17 cellular contexts compared by ENCODE assay signal in the genomic region with DNA sequence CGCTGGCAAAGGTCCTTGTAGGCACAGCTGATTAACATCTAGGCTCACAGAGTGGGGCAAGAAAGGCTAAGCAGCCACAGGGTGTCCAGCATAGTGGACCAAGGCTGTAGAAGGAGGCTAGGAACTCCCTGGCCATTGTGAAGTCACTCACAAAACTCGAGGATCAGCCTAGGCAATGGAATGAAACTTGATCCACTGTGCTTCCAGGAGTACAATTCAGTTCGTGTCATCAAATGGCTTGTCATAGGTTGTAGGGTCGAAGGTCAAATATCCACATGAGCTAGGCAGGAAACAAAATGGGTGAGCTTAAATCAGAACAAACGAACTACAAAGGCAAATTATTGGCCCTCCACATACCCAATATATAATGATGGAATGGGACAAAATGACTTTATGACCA. TPM values are rescaled to one million over a fixed set of nuclear protein-coding genes. Genes with fewer than 3 reads are reported as not detected.
A peak's percentile ranks its signal among the peaks of the same experiment; 100 is the strongest.
DNase-seq lines count a peak whose midpoint lies in the region; ATAC-seq and TF ChIP-seq lines count a peak whose summit lies in the region.
"Had no signal": no experiment of that assay in that cellular context is flagged by ENCODE, and none has a peak within 500 bp of the region (broad histone marks: within the 10 kb centered on the region; RNA-seq: fewer than 3 reads in every experiment).

No MANE protein-coding gene starts in this region.

- H3K27ac ChIP-seq in substantia nigra (ENCODE audit: low read depth, low read length, poor library complexity, severe bottlenecking), result no peak overlapping the region
- H3K27ac ChIP-seq: C4-2B had no signal

- no peaks in the 10 kb centered on the region for H3K9me3 Mint-ChIP-seq in activated naive CD4-positive, alpha-beta T cell treated with anti-CD3 and anti-CD28 coated beads for 36 hours
- H3K9me3 Mint-ChIP-seq in type B pancreatic cell, result no peaks in the 10 kb centered on the region

- H3K4me1 Mint-ChIP-seq in activated naive CD4-positive, alpha-beta T cell treated with anti-CD3 and anti-CD28 coated beads for 36 hours (ENCODE audit: low read depth), result peaks cover 10% of the 10 kb centered on the region
- no peaks in the 10 kb centered on the region for H3K4me1 Mint-ChIP-seq in type B pancreatic cell (ENCODE audit: unreplicated experiment)

- CTCF ChIA-PET in activated naive CD4-positive, alpha-beta T cell treated with anti-CD3 and anti-CD28 coated beads for 36 hours (lab: Charles Lee), result no interaction called here

- no peaks in the 10 kb centered on the region for H3K27me3 Mint-ChIP-seq in activated naive CD4-positive, alpha-beta T cell treated with anti-CD3 and anti-CD28 coated beads for 36 hours (ENCODE audit: low read depth)
- no peaks in the 10 kb centered on the region for H3K27me3 Mint-ChIP-seq in type B pancreatic cell

- no peaks in the 10 kb centered on the region for H3K36me3 Mint-ChIP-seq in activated naive CD4-positive, alpha-beta T cell treated with anti-CD3 and anti-CD28 coated beads for 36 hours (ENCODE audit: low read depth)
- no peaks in the 10 kb centered on the region for H3K36me3 Mint-ChIP-seq in type B pancreatic cell

- H3K27ac Mint-ChIP-seq in activated naive CD4-positive, alpha-beta T cell treated with anti-CD3 and anti-CD28 coated beads for 36 hours, result no peak overlapping the region
- no peak overlapping the region for H3K27ac Mint-ChIP-seq in type B pancreatic cell
- H3K27ac Mint-ChIP-seq: HFFc6 had no signal

- ATAC-seq in left lobe of liver, result peak; percentile 37
- ATAC-seq in omental fat pad (ENCODE audit: low FRiP score), result no peak

- TF ChIP-seq CTCF in type B pancreatic cell (conservative IDR thresholded peaks at IDR 0.05), result no peak
- TF ChIP-seq CTCF in omental fat pad (IDR thresholded peaks at IDR 0.05), result no peak

- DNase-seq in activated naive CD4-positive, alpha-beta T cell treated with anti-CD3 and anti-CD28 coated beads for 36 hours, result peak; percentile 2
- DNase-seq in activated naive CD4-positive, alpha-beta T cell treated with Interleukin-2 at 50 U/mL for 16 hours, result no peak
- DNase-seq in left lobe of liver (ENCODE audit: low spot score), result peak; percentile 22
- peak; percentile 29 for DNase-seq in type B pancreatic cell (ENCODE audit: extremely low spot score, unreplicated experiment)
- no peak for DNase-seq in substantia nigra (lab: John Stamatoyannopoulos, UW)
- DNase-seq in omental fat pad (ENCODE audit: low spot score), result no peak
- DNase-seq: DMS 273 treated with DMSO at 0.1 percent for 48 hours, HFFc6, Karpas-422, MG63, NCI-H1092 treated with DMSO at 0.1 percent for 48 hours, NCI-H2081 treated with DMSO at 0.1 percent for 48 hours, NCI-H524 had no signal

- H3K4me3 Mint-ChIP-seq in activated naive CD4-positive, alpha-beta T cell treated with anti-CD3 and anti-CD28 coated beads for 36 hours, result no peak overlapping the region
- no peak overlapping the region for H3K4me3 Mint-ChIP-seq in type B pancreatic cell
- H3K4me3 Mint-ChIP-seq: HFFc6 had no signal

- intact Hi-C loops in activated naive CD4-positive, alpha-beta T cell treated with anti-CD3 and anti-CD28 coated beads for 36 hours (cut with micrococcal nuclease), result no loop called here

RNA-seq across cellular contexts. Expression of a gene that starts 4.4 kb away (rescaled TPM):
- not detected for total RNA-seq in activated naive CD4-positive, alpha-beta T cell treated with anti-CD3 and anti-CD28 coated beads for 36 hours
- total RNA-seq in left lobe of liver (not detected), type B pancreatic cell (ENCODE audit: low replicate concordance) (not detected in 2 replicates), omental fat pad (not detected)
- total RNA-seq: A673, H1, HFFc6, SK-MEL-5 had no signal

RNA-seq across cellular contexts. Expression of a gene that starts 15.9 kb away (rescaled TPM):
- total RNA-seq in activated naive CD4-positive, alpha-beta T cell treated with anti-CD3 and anti-CD28 coated beads for 36 hours, result 10 to 100 TPM in 1 of 2 experiments, 1 to 10 TPM in 1; 8.2 to 11.2 TPM
- total RNA-seq in left lobe of liver (103 TPM), type B pancreatic cell (ENCODE audit: low replicate concordance) (78.5 and 155 TPM in 2 replicates), omental fat pad (10 to 100 TPM; 10.4 to 30.9 (median 17.9) TPM)

RNA-seq across cellular contexts. Expression of a gene that starts 35.9 kb away (rescaled TPM):
- 100 to 1,000 TPM; 136 to 144 TPM for total RNA-seq in activated naive CD4-positive, alpha-beta T cell treated with anti-CD3 and anti-CD28 coated beads for 36 hours
- total RNA-seq in left lobe of liver (91.7 TPM), type B pancreatic cell (ENCODE audit: low replicate concordance) (107 and 133 TPM in 2 replicates), omental fat pad (100 to 1,000 TPM in 2 of 4 donors, 10 to 100 TPM in 2; 67.0 to 106 (median 92.0) TPM)

RNA-seq across cellular contexts. Expression of a gene that starts 49.4 kb away (rescaled TPM):
- total RNA-seq in activated naive CD4-positive, alpha-beta T cell treated with anti-CD3 and anti-CD28 coated beads for 36 hours, result under 1 TPM; 0.19 to 0.86 TPM
- total RNA-seq in left lobe of liver, result 37.2 TPM
- 0.59 and 1.2 TPM in 2 replicates for total RNA-seq in type B pancreatic cell (ENCODE audit: low replicate concordance)
- total RNA-seq in omental fat pad, result 1 to 10 TPM in 1 of 4 donors, not detected in 3; 1.3 TPM
- total RNA-seq: H1, HFFc6, SK-MEL-5 had no signal

RNA-seq across cellular contexts. Expression of a gene that starts 59.0 kb away (rescaled TPM):
- under 1 TPM; 0.19 to 0.77 TPM for total RNA-seq in activated naive CD4-positive, alpha-beta T cell treated with anti-CD3 and anti-CD28 coated beads for 36 hours
- total RNA-seq in left lobe of liver (0.81 TPM), type B pancreatic cell (ENCODE audit: low replicate concordance) (2.1 TPM in 1 of 2 replicates, not detected in the other), omental fat pad (not detected)
- total RNA-seq: A673, HFFc6, SK-MEL-5 had no signal

Comparison
In these comparisons a context has a peak if more than half of its experiments do, and no peak if none do; other contexts are left out.
1. DNase-seq: peak in activated naive CD4-positive, alpha-beta T cell treated with anti-CD3 and anti-CD28 coated beads for 36 hours (single experiment), left lobe of liver (single experiment) and type B pancreatic cell (single experiment); none in activated naive CD4-positive, alpha-beta T cell treated with Interleukin-2 at 50 U/mL for 16 hours (single experiment), substantia nigra (0 of 49) and omental fat pad (single experiment).